In the genomic region with DNA sequence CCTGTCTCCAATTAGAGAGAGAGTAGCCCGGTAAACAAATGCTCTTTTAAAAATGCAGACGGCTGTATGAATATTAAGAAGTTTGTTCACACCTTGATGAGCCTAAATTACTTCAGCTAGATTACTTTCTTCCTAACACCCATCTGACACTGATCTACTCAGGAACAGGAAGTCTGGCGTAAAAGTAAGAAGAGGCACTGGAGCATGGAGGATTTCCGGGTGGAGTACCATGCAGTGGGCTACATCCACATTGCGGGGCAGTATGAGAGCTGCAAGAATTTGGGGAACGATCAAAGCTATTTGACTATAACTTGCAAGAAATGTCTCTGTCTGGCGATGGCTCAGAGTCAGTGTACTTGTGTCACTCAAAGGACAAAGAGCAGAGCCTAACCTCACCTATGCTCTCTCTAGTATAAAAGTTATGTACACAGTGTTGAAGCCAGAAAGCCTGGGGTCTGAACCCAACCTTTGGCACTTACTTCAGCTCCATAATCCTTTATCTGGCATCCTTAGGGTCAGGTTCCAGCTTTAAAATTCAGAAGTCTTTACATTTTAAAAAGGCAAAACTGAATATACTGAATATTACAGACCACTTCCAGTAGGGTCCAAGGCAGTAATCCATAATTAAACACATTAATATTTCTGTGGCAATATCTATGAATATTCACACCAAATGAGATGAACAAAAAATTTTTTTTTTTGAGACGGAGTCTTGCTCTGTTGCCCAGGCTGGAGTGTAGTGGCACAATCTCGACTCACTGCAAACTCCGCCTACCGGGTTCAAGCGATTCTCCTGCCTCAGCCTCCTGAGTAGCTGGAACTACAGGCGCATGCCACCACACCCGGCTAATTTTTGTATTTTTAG, we compare ENCODE assay signal across 1 cellular context.
TF ChIP-seq lines count a peak whose summit lies in the region.

No MANE protein-coding gene starts in this region.

TF ChIP-seq in HepG2, 621 proteins besides CTCF, POLR2A, EP300 and RAD21 (continued from another document and continues in another):
- TF ChIP-seq, protein P1, sequence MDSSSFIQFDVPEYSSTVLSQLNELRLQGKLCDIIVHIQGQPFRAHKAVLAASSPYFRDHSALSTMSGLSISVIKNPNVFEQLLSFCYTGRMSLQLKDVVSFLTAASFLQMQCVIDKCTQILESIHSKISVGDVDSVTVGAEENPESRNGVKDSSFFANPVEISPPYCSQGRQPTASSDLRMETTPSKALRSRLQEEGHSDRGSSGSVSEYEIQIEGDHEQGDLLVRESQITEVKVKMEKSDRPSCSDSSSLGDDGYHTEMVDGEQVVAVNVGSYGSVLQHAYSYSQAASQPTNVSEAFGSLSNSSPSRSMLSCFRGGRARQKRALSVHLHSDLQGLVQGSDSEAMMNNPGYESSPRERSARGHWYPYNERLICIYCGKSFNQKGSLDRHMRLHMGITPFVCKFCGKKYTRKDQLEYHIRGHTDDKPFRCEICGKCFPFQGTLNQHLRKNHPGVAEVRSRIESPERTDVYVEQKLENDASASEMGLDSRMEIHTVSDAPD (CRISPR knock-in tag; IDR thresholded peaks at IDR 0.05): no peak
- TF ChIP-seq, protein P2, sequence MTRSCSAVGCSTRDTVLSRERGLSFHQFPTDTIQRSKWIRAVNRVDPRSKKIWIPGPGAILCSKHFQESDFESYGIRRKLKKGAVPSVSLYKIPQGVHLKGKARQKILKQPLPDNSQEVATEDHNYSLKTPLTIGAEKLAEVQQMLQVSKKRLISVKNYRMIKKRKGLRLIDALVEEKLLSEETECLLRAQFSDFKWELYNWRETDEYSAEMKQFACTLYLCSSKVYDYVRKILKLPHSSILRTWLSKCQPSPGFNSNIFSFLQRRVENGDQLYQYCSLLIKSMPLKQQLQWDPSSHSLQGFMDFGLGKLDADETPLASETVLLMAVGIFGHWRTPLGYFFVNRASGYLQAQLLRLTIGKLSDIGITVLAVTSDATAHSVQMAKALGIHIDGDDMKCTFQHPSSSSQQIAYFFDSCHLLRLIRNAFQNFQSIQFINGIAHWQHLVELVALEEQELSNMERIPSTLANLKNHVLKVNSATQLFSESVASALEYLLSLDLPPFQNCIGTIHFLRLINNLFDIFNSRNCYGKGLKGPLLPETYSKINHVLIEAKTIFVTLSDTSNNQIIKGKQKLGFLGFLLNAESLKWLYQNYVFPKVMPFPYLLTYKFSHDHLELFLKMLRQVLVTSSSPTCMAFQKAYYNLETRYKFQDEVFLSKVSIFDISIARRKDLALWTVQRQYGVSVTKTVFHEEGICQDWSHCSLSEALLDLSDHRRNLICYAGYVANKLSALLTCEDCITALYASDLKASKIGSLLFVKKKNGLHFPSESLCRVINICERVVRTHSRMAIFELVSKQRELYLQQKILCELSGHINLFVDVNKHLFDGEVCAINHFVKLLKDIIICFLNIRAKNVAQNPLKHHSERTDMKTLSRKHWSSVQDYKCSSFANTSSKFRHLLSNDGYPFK (CRISPR knock-in tag; IDR thresholded peaks at IDR 0.05; ENCODE audit: borderline replicate concordance): no peak
- TF ChIP-seq ZNF629 (CRISPR knock-in tag; conservative IDR thresholded peaks at IDR 0.05) (no peak), ATF7-NPFF (CRISPR knock-in tag; IDR thresholded peaks at IDR 0.05; ENCODE audit: low read depth) (no peak), HMG20A (CRISPR knock-in tag; IDR thresholded peaks at IDR 0.05; ENCODE audit: borderline replicate concordance) (peak; percentile 11; the same call in 1 of the 2 replicates), ZNF607 (CRISPR knock-in tag; IDR thresholded peaks at IDR 0.05; ENCODE audit: borderline replicate concordance) (no peak), SRY (CRISPR knock-in tag; IDR thresholded peaks at IDR 0.05) (no peak), ZFP62 (CRISPR knock-in tag; IDR thresholded peaks at IDR 0.05) (no peak), NR2C2 (CRISPR knock-in tag; IDR thresholded peaks at IDR 0.05; ENCODE audit: borderline replicate concordance) (peak; percentile 14; the same call in 1 of the 2 replicates), RFX5 (IDR thresholded peaks at IDR 0.05; ENCODE audit: low read depth, low read length) (no peak), CC2D1A (CRISPR knock-in tag; IDR thresholded peaks at IDR 0.05) (no peak), AGO1 (IDR thresholded peaks at IDR 0.05; ENCODE audit: low read depth, low read length, poor library complexity, severe bottlenecking) (no peak), CEBPG (CRISPR knock-in tag; IDR thresholded peaks at IDR 0.05) (0 out of 2 replicates have a peak, but pooled peaks have one; percentile 21), NCOA5 (CRISPR knock-in tag; IDR thresholded peaks at IDR 0.05) (no peak), ZFP36 (IDR thresholded peaks at IDR 0.05; ENCODE audit: borderline replicate concordance, low read depth, low read length, partially characterized antibody) (no peak), ZNF841 (CRISPR knock-in tag; IDR thresholded peaks at IDR 0.05; ENCODE audit: borderline replicate concordance) (no peak), SOX5 (CRISPR knock-in tag; IDR thresholded peaks at IDR 0.05; ENCODE audit: borderline replicate concordance) (no peak), PAWR (CRISPR knock-in tag; IDR thresholded peaks at IDR 0.05; ENCODE audit: borderline replicate concordance) (no peak), MEIS2 (CRISPR knock-in tag; IDR thresholded peaks at IDR 0.05) (0 out of 2 replicates have a peak, but pooled peaks have one; percentile 35), HNRNPH1 (optimal IDR thresholded peaks at IDR 0.05; ENCODE audit: low read depth, low read length) (no peak), ZNF550 (CRISPR knock-in tag; IDR thresholded peaks at IDR 0.05; ENCODE audit: borderline replicate concordance) (no peak), ZSCAN21 (CRISPR knock-in tag; IDR thresholded peaks at IDR 0.05; ENCODE audit: borderline replicate concordance) (no peak), NKX3-1 (CRISPR knock-in tag; IDR thresholded peaks at IDR 0.05) (no peak), SSRP1 (CRISPR knock-in tag; IDR thresholded peaks at IDR 0.05) (0 out of 2 replicates have a peak, but pooled peaks have one; percentile 70), ZKSCAN8 (CRISPR knock-in tag; IDR thresholded peaks at IDR 0.05; ENCODE audit: borderline replicate concordance) (no peak), GABPA (IDR thresholded peaks at IDR 0.05; ENCODE audit: low read depth, low read length) (no peak), GABPA (CRISPR knock-in tag; IDR thresholded peaks at IDR 0.05; ENCODE audit: low read depth) (no peak), KAT8 (CRISPR knock-in tag; IDR thresholded peaks at IDR 0.05) (0 out of 2 replicates have a peak, but pooled peaks have one; percentile 17), GFI1 (CRISPR knock-in tag; IDR thresholded peaks at IDR 0.05; ENCODE audit: borderline replicate concordance) (no peak), ZNF510 (CRISPR knock-in tag; IDR thresholded peaks at IDR 0.05; ENCODE audit: low read depth) (0 out of 2 replicates have a peak, but pooled peaks have one; percentile 29)
- TF ChIP-seq, protein P3, sequence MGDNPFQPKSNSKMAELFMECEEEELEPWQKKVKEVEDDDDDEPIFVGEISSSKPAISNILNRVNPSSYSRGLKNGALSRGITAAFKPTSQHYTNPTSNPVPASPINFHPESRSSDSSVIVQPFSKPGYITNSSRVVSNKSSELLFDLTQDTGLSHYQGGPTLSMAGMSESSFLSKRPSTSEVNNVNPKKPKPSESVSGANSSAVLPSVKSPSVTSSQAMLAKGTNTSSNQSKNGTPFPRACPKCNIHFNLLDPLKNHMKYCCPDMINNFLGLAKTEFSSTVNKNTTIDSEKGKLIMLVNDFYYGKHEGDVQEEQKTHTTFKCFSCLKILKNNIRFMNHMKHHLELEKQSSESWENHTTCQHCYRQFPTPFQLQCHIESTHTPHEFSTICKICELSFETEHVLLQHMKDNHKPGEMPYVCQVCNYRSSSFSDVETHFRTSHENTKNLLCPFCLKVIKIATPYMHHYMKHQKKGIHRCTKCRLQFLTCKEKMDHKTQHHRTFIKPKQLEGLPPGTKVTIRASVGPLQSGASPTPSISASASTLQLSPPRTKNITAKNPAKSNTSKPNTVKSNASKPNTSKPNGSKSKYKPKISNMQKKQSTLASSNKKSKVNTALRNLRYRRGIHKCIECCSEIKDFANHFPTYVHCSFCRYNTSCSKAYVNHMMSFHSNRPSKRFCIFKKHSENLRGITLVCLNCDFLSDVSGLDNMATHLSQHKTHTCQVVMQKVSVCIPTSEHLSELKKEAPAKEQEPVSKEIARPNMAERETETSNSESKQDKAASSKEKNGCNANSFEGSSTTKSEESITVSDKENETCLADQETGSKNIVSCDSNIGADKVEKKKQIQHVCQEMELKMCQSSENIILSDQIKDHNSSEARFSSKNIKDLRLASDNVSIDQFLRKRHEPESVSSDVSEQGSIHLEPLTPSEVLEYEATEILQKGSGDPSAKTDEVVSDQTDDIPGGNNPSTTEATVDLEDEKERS (CRISPR knock-in tag; IDR thresholded peaks at IDR 0.05): no peak
- TF ChIP-seq, protein P4, sequence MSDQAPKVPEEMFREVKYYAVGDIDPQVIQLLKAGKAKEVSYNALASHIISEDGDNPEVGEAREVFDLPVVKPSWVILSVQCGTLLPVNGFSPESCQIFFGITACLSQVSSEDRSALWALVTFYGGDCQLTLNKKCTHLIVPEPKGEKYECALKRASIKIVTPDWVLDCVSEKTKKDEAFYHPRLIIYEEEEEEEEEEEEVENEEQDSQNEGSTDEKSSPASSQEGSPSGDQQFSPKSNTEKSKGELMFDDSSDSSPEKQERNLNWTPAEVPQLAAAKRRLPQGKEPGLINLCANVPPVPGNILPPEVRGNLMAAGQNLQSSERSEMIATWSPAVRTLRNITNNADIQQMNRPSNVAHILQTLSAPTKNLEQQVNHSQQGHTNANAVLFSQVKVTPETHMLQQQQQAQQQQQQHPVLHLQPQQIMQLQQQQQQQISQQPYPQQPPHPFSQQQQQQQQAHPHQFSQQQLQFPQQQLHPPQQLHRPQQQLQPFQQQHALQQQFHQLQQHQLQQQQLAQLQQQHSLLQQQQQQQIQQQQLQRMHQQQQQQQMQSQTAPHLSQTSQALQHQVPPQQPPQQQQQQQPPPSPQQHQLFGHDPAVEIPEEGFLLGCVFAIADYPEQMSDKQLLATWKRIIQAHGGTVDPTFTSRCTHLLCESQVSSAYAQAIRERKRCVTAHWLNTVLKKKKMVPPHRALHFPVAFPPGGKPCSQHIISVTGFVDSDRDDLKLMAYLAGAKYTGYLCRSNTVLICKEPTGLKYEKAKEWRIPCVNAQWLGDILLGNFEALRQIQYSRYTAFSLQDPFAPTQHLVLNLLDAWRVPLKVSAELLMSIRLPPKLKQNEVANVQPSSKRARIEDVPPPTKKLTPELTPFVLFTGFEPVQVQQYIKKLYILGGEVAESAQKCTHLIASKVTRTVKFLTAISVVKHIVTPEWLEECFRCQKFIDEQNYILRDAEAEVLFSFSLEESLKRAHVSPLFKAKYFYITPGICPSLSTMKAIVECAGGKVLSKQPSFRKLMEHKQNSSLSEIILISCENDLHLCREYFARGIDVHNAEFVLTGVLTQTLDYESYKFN (CRISPR knock-in tag; conservative IDR thresholded peaks at IDR 0.05): peak; percentile 80; the same call in 1 of the 2 replicates
- TF ChIP-seq, protein P5, sequence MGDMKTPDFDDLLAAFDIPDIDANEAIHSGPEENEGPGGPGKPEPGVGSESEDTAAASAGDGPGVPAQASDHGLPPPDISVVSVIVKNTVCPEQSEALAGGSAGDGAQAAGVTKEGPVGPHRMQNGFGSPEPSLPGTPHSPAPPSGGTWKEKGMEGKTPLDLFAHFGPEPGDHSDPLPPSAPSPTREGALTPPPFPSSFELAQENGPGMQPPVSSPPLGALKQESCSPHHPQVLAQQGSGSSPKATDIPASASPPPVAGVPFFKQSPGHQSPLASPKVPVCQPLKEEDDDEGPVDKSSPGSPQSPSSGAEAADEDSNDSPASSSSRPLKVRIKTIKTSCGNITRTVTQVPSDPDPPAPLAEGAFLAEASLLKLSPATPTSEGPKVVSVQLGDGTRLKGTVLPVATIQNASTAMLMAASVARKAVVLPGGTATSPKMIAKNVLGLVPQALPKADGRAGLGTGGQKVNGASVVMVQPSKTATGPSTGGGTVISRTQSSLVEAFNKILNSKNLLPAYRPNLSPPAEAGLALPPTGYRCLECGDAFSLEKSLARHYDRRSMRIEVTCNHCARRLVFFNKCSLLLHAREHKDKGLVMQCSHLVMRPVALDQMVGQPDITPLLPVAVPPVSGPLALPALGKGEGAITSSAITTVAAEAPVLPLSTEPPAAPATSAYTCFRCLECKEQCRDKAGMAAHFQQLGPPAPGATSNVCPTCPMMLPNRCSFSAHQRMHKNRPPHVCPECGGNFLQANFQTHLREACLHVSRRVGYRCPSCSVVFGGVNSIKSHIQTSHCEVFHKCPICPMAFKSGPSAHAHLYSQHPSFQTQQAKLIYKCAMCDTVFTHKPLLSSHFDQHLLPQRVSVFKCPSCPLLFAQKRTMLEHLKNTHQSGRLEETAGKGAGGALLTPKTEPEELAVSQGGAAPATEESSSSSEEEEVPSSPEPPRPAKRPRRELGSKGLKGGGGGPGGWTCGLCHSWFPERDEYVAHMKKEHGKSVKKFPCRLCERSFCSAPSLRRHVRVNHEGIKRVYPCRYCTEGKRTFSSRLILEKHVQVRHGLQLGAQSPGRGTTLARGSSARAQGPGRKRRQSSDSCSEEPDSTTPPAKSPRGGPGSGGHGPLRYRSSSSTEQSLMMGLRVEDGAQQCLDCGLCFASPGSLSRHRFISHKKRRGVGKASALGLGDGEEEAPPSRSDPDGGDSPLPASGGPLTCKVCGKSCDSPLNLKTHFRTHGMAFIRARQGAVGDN (CRISPR knock-in tag; IDR thresholded peaks at IDR 0.05): no peak
- TF ChIP-seq, protein P6, sequence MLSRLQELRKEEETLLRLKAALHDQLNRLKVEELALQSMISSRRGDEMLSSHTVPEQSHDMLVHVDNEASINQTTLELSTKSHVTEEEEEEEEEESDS (CRISPR knock-in tag; IDR thresholded peaks at IDR 0.05; ENCODE audit: borderline replicate concordance): no peak
- TF ChIP-seq, protein P7, sequence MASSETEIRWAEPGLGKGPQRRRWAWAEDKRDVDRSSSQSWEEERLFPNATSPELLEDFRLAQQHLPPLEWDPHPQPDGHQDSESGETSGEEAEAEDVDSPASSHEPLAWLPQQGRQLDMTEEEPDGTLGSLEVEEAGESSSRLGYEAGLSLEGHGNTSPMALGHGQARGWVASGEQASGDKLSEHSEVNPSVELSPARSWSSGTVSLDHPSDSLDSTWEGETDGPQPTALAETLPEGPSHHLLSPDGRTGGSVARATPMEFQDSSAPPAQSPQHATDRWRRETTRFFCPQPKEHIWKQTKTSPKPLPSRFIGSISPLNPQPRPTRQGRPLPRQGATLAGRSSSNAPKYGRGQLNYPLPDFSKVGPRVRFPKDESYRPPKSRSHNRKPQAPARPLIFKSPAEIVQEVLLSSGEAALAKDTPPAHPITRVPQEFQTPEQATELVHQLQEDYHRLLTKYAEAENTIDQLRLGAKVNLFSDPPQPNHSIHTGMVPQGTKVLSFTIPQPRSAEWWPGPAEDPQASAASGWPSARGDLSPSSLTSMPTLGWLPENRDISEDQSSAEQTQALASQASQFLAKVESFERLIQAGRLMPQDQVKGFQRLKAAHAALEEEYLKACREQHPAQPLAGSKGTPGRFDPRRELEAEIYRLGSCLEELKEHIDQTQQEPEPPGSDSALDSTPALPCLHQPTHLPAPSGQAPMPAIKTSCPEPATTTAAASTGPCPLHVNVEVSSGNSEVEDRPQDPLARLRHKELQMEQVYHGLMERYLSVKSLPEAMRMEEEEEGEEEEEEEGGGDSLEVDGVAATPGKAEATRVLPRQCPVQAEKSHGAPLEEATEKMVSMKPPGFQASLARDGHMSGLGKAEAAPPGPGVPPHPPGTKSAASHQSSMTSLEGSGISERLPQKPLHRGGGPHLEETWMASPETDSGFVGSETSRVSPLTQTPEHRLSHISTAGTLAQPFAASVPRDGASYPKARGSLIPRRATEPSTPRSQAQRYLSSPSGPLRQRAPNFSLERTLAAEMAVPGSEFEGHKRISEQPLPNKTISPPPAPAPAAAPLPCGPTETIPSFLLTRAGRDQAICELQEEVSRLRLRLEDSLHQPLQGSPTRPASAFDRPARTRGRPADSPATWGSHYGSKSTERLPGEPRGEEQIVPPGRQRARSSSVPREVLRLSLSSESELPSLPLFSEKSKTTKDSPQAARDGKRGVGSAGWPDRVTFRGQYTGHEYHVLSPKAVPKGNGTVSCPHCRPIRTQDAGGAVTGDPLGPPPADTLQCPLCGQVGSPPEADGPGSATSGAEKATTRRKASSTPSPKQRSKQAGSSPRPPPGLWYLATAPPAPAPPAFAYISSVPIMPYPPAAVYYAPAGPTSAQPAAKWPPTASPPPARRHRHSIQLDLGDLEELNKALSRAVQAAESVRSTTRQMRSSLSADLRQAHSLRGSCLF (CRISPR knock-in tag; IDR thresholded peaks at IDR 0.05; ENCODE audit: borderline replicate concordance): no peak
